19 cellular contexts compared by ENCODE assay signal in the genomic region with DNA sequence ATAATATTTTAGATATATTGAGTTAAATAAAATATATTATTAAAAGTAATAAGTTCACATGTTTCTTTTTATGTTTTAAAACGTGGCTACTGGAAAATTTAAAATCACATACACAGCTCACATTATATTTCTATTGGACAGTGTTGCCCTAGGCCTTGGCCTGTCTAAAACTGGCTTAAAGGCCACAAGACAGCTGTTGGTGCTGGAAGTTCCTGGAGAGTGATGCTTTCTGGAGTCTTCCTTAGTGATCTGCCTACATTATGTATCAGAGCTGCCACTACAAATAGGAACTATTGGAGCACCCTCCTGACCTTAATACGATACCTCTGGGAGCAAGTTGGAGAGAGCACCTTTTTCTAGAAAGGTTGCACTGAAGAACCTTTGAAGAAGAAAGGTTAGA. TPM values are rescaled to one million over a fixed set of nuclear protein-coding genes. Genes with fewer than 3 reads are reported as not detected.
DNase-seq lines count a peak whose midpoint lies in the region; ATAC-seq, FAIRE-seq and TF ChIP-seq lines count a peak whose summit lies in the region.
"Had no signal": no experiment of that assay in that cellular context is flagged by ENCODE, and none has a peak within 500 bp of the region (broad histone marks: within the 10 kb centered on the region; RNA-seq: fewer than 3 reads in every experiment).

No MANE protein-coding gene starts in this region.

- POLR2A ChIA-PET in PC-9 (lab: Charles Lee; ENCODE audit: unreplicated experiment) = no interaction called here

- no peak for DNase-seq in RCC 7860 (ENCODE audit: low spot score)
- DNase-seq in kidney = no peak
- no peak for DNase-seq in progenitor cell of endocrine pancreas (ENCODE audit: low spot score, unreplicated experiment)
- DNase-seq in aorta = no peak
- DNase-seq in endothelial cell (ENCODE audit: low spot score) = no peak
- no peak for DNase-seq in D341Med (ENCODE audit: low spot score)
- DNase-seq in PC-9 = no peak
- DNase-seq: CD8-positive, alpha-beta T cell; DMS153; DMS79; GDM1; H9 had no signal

- CTCF ChIA-PET in PC-9 (lab: Charles Lee) = no interaction called here

- H3K4me1 ChIP-seq in kidney (ENCODE audit: control insufficient read depth in 1 of 2, insufficient read depth in 1 of 2, low read depth in 1 of 2, low read length in 2 of 2) (no peaks in the 10 kb centered on the region), aorta (ENCODE audit: control insufficient read depth in 1 of 2, insufficient read depth in 2 of 2, low read length in 2 of 2) (peaks cover 0 to 23% of the 10 kb centered on the region in 2 donors), PC-9 (replicated peaks; ENCODE audit: insufficient read depth) (no peaks in the 10 kb centered on the region)

- no peak overlapping the region for H3K4me2 ChIP-seq in PC-9
- H3K4me2 ChIP-seq: BLaER1 treated with 17β-estradiol and CSF1 and Interleukin-3, amounts not matched to agents 10 nM and 100 nM had no signal

- H3K9me3 ChIP-seq in kidney (ENCODE audit: control insufficient read depth in 1 of 2, low read length in 2 of 2) = no peaks in the 10 kb centered on the region
- no peaks in the 10 kb centered on the region for H3K9me3 ChIP-seq in aorta (ENCODE audit: control insufficient read depth, low read length)
- H3K9me3 ChIP-seq in PC-9 (ENCODE audit: insufficient read depth, low read depth) = no peaks in the 10 kb centered on the region

- no peaks in the 10 kb centered on the region for H3K79me2 ChIP-seq in PC-9 (ENCODE audit: low read depth)

- H3K36me3 ChIP-seq in kidney (ENCODE audit: control insufficient read depth in 1 of 2, insufficient read depth in 2 of 2, low read length in 2 of 2) = no peaks in the 10 kb centered on the region
- peaks cover 0 to 2% of the 10 kb centered on the region in 2 donors for H3K36me3 ChIP-seq in aorta (ENCODE audit: control insufficient read depth in 1 of 2, insufficient read depth in 2 of 2, low read length in 1 of 2)
- H3K36me3 ChIP-seq in PC-9 (ENCODE audit: low read depth) = no peaks in the 10 kb centered on the region
- H3K36me3 ChIP-seq: BLaER1 treated with 17β-estradiol and CSF1 and Interleukin-3, amounts not matched to agents 10 nM and 100 nM had no signal

- peaks cover 21% of the 10 kb centered on the region for H3K4me1 Mint-ChIP-seq in progenitor cell of endocrine pancreas (ENCODE audit: low read depth)
- peaks cover 2% of the 10 kb centered on the region for H3K4me1 Mint-ChIP-seq in endothelial cell (ENCODE audit: unreplicated experiment)
- H3K4me1 Mint-ChIP-seq: B cell had no signal

- 72 to 75% methylated on average over 2 of the region's 2 CpGs for WGBS in aorta, 2 donors

- H2AFZ ChIP-seq in PC-9 = no peak overlapping the region

- H3K27ac ChIP-seq in kidney (ENCODE audit: low read depth in 2 of 2, low read length in 2 of 2) (no peak overlapping the region), aorta (ENCODE audit: low read depth in 1 of 2, low read length in 2 of 2) (peak overlapping the region; percentile 33 to 45), PC-9 (no peak overlapping the region)
- H3K27ac ChIP-seq: BLaER1 treated with 17β-estradiol and CSF1 and Interleukin-3, amounts not matched to agents 10 nM and 100 nM had no signal

- FAIRE-seq in RCC 7860 (lab: Jason Lieb, UNC) (peak; percentile 57), kidney (lab: Jason Lieb, UNC) (peak; percentile 52)
- FAIRE-seq: GM12892, GM18507, H1, HTR-8/SVneo had no signal

- H3K36me3 Mint-ChIP-seq in progenitor cell of endocrine pancreas (ENCODE audit: insufficient read depth) (peaks cover 1% of the 10 kb centered on the region), endothelial cell (ENCODE audit: low read depth, unreplicated experiment) (no peaks in the 10 kb centered on the region)
- H3K36me3 Mint-ChIP-seq: CD8-positive, alpha-beta T cell; IgD-negative memory B cell had no signal

- TF ChIP-seq CTCF in kidney (IDR thresholded peaks at IDR 0.05; ENCODE audit: borderline replicate concordance, extremely low read depth, insufficient read depth) = no peak
- no peak for TF ChIP-seq CTCF in progenitor cell of endocrine pancreas (IDR thresholded peaks at IDR 0.05; ENCODE audit: unreplicated experiment)
- TF ChIP-seq CTCF in endothelial cell (IDR thresholded peaks at IDR 0.05; ENCODE audit: unreplicated experiment) = no peak
- no peak for TF ChIP-seq CTCF in PC-9 (conservative IDR thresholded peaks at IDR 0.05)

- H3F3A ChIP-seq in PC-9 (ENCODE audit: insufficient read depth, low read depth) = no peaks in the 10 kb centered on the region

- no peak overlapping the region for H3K9ac ChIP-seq in kidney (ENCODE audit: low read length in 2 of 2)
- H3K9ac ChIP-seq: BLaER1 treated with 17β-estradiol and CSF1 and Interleukin-3, amounts not matched to agents 10 nM and 100 nM had no signal

- H3K9me3 Mint-ChIP-seq in progenitor cell of endocrine pancreas (ENCODE audit: low read depth) = peaks cover 4% of the 10 kb centered on the region
- H3K9me3 Mint-ChIP-seq in endothelial cell (ENCODE audit: unreplicated experiment) = no peaks in the 10 kb centered on the region
- H3K9me3 Mint-ChIP-seq: CD8-positive, alpha-beta T cell; H9; IgD-negative memory B cell had no signal

- H3K27me3 Mint-ChIP-seq in progenitor cell of endocrine pancreas (no peaks in the 10 kb centered on the region), endothelial cell (ENCODE audit: unreplicated experiment) (peaks cover 2% of the 10 kb centered on the region)
- H3K27me3 Mint-ChIP-seq: IgD-negative memory B cell had no signal

- H3K4me3 ChIP-seq in kidney (ENCODE audit: low read length in 2 of 2) (no peak overlapping the region), aorta (ENCODE audit: low read length in 2 of 2) (no peak overlapping the region), PC-9 (no peak overlapping the region)
- H3K4me3 ChIP-seq: BLaER1 treated with 17β-estradiol and CSF1 and Interleukin-3, amounts not matched to agents 10 nM and 100 nM had no signal

- H3K27me3 ChIP-seq in aorta (ENCODE audit: control insufficient read depth in 1 of 2, insufficient read depth in 2 of 2, low read length in 1 of 2) (no peaks in the 10 kb centered on the region), PC-9 (ENCODE audit: insufficient read depth, low read depth) (no peaks in the 10 kb centered on the region)
- H3K27me3 ChIP-seq: BLaER1 treated with 17β-estradiol and CSF1 and Interleukin-3, amounts not matched to agents 10 nM and 100 nM had no signal

- H4K20me1 ChIP-seq in PC-9 (ENCODE audit: insufficient read depth) = no peaks in the 10 kb centered on the region
- H4K20me1 ChIP-seq: BLaER1 treated with 17β-estradiol and CSF1 and Interleukin-3, amounts not matched to agents 10 nM and 100 nM had no signal

- H3K4me3 Mint-ChIP-seq in progenitor cell of endocrine pancreas (ENCODE audit: low read depth) = no peak overlapping the region
- H3K4me3 Mint-ChIP-seq in endothelial cell (ENCODE audit: unreplicated experiment) = no peak overlapping the region
- H3K4me3 Mint-ChIP-seq: B cell; CD8-positive, alpha-beta T cell; H9; IgD-negative memory B cell had no signal

- no TSS peak for BruUV-seq in PC-9 (replicated peaks; lab: Mats Ljungman, UMichigan)

- H3K27ac Mint-ChIP-seq in progenitor cell of endocrine pancreas (peak overlapping the region; percentile 57), endothelial cell (ENCODE audit: unreplicated experiment) (no peak overlapping the region)
- H3K27ac Mint-ChIP-seq: B cell; CD8-positive, alpha-beta T cell; H9; IgD-negative memory B cell had no signal

- intact Hi-C loops in kidney (cut with DNase I) (no loop called here), aorta (cut with DNase I) (loop anchor here in 1 of 2 donors (5.0 kb wide), 1 partner anchor 33 kb away; no protein-coding TSS in a partner anchor), PC-9 (cut with micrococcal nuclease; ENCODE audit: unreplicated experiment) (no loop called here)

- no peaks in the 10 kb centered on the region for H3K9me2 ChIP-seq in PC-9 (ENCODE audit: insufficient read depth)

- no peak for ATAC-seq in aorta (ENCODE audit: low FRiP score)
- ATAC-seq: CD8-positive, alpha-beta T cell had no signal

RNA-seq across cellular contexts. Expression of gene TLN2, which starts 28.9 kb away (rescaled TPM):
- total RNA-seq in kidney (36.5 TPM), progenitor cell of endocrine pancreas (24.7 and 26.5 TPM in 2 replicates), aorta (10 to 100 TPM; 41.0 to 44.8 TPM), endothelial cell (ENCODE audit: unreplicated experiment) (15.3 TPM), PC-9 (2021) (8.7 and 16.0 TPM in 2 replicates)
- polyA plus RNA-seq in kidney (ENCODE audit: insufficient read depth, low read depth, low replicate concordance) (26.6 TPM), aorta (10 to 100 TPM in 1 of 2 donors, 1 to 10 TPM in 1; 4.9 to 18.3 TPM)

Comparison
In these comparisons a context has a peak if more than half of its experiments do, and no peak if none do; other contexts are left out.
1. H3K27ac ChIP-seq: peak in aorta (2 of 2); none in kidney (0 of 2) and PC-9 (single experiment).